ENCODE assay signal across 20 cellular contexts in genomic region chr9:108550111-108550510, GRCh38.
DNase-seq lines count a peak whose midpoint lies in the region; TF ChIP-seq lines count a peak whose summit lies in the region.
"Had no signal": no experiment of that assay in that cellular context is flagged by ENCODE, and none has a peak within 500 bp of the region (broad histone marks: within the 10 kb centered on the region; RNA-seq: fewer than 3 reads in every experiment).

No MANE protein-coding gene starts in this region.

- H3K36me3 ChIP-seq in smooth muscle cell (ENCODE audit: low read depth): no peaks in the 10 kb centered on the region
- H3K36me3 ChIP-seq: brain microvascular endothelial cell, thyroid gland had no signal

- H3K79me2 ChIP-seq in H9 (ENCODE audit: insufficient read depth, low read length) (no peaks in the 10 kb centered on the region), smooth muscle cell (ENCODE audit: low read depth) (no peaks in the 10 kb centered on the region)

- no peak overlapping the region for H2AK5ac ChIP-seq in H9 (ENCODE audit: insufficient read length, low read length)

- TF ChIP-seq CTCF in H9 (conservative IDR thresholded peaks at IDR 0.05): no peak
- no peak for TF ChIP-seq CTCF in MCF 10A (IDR thresholded peaks at IDR 0.05; ENCODE audit: unreplicated experiment)
- TF ChIP-seq CTCF in foreskin fibroblast (IDR thresholded peaks at IDR 0.05; ENCODE audit: low read depth, low read length): no peak
- TF ChIP-seq CTCF in smooth muscle cell (IDR thresholded peaks at IDR 0.05; ENCODE audit: borderline replicate concordance, insufficient read depth, poor library complexity, severe bottlenecking): no peak

- no peaks in the 10 kb centered on the region for H3K23me2 ChIP-seq in H9 (ENCODE audit: insufficient read length, low read depth, low read length, poor library complexity, severe bottlenecking)

- no peak overlapping the region for H3K18ac ChIP-seq in H9 (ENCODE audit: insufficient read length, low read depth, low read length)

- H3K4me2 ChIP-seq in H9 (ENCODE audit: insufficient read depth, insufficient read length, low read length) (no peak overlapping the region), smooth muscle cell (no peak overlapping the region)

- no peak overlapping the region for H4K5ac ChIP-seq in H9 (ENCODE audit: insufficient read length, low read depth, low read length)

- CTCF ChIA-PET in MCF 10A (lab: Yijun Ruan, JAX): interaction anchor here (0.5 to 4.7 kb wide), 14 partner anchors 8 to 1661 kb away, joined by 3 to 29 read pairs (median 4); no protein-coding TSS in a partner anchor

- no peaks in the 10 kb centered on the region for H3K27me3 ChIP-seq in H9 (ENCODE audit: insufficient read depth, low read length)
- H3K27me3 ChIP-seq in smooth muscle cell (ENCODE audit: low read depth): no peaks in the 10 kb centered on the region
- H3K27me3 ChIP-seq: brain microvascular endothelial cell, dorsolateral prefrontal cortex, thyroid gland had no signal

- no peak overlapping the region for H2BK12ac ChIP-seq in H9 (ENCODE audit: insufficient read length, low read depth, low read length)

- H3K27ac Mint-ChIP-seq in H9 (peak overlapping the region in 2 of 3 experiments; percentile 13 to 80; a peak in 3 of 7 replicates), MCF 10A (ENCODE audit: low read depth, unreplicated experiment) (peak overlapping the region; percentile 74)
- H3K27ac Mint-ChIP-seq in T-helper 2 cell treated with Interferon-gamma antibody and Interleukin-4, amounts not matched to agents 5 μg/mL and 100 μg/mL, for 36 hours: no peak overlapping the region
- H3K27ac Mint-ChIP-seq: activated CD8-positive, alpha-beta memory T cell treated with anti-CD3 and anti-CD28 coated beads, Interleukin-2, amount 10 ng/mL, durations not matched to agents 7 days and 5 days; activated naive CD8-positive, alpha-beta T cell treated with anti-CD3 and anti-CD28 coated beads, Interleukin-2, amount 10 ng/mL, durations not matched to agents 7 days and 5 days had no signal

- POLR2A ChIA-PET in MCF 10A (lab: Yijun Ruan, JAX): interaction anchor here (0.6 to 4.6 kb wide), 12 partner anchors 15 to 1122 kb away, joined by 3 to 139 read pairs (median 4); no protein-coding TSS in a partner anchor

- H3K4me1 ChIP-seq in H9 (ENCODE audit: insufficient read depth, low read length): no peaks in the 10 kb centered on the region
- peaks cover 17% of the 10 kb centered on the region for H3K4me1 ChIP-seq in smooth muscle cell (ENCODE audit: low read depth)

- H2BK15ac ChIP-seq in H9 (ENCODE audit: low read depth, low read length): no peak overlapping the region

- no TSS peak for BruUV-seq in MCF 10A (replicated peaks; lab: Mats Ljungman, UMichigan)

- H3K36me3 Mint-ChIP-seq in H9 (ENCODE audit: insufficient read depth in 1 of 3, low read depth in 3 of 3) (no peaks in the 10 kb centered on the region), MCF 10A (ENCODE audit: insufficient read depth, unreplicated experiment) (no peaks in the 10 kb centered on the region)
- no peaks in the 10 kb centered on the region for H3K36me3 Mint-ChIP-seq in T-helper 2 cell treated with Interferon-gamma antibody and Interleukin-4, amounts not matched to agents 5 μg/mL and 100 μg/mL, for 36 hours (ENCODE audit: low read depth)
- H3K36me3 Mint-ChIP-seq: activated CD8-positive, alpha-beta memory T cell treated with anti-CD3 and anti-CD28 coated beads, Interleukin-2, amount 10 ng/mL, durations not matched to agents 7 days and 5 days; activated naive CD8-positive, alpha-beta T cell treated with anti-CD3 and anti-CD28 coated beads, Interleukin-2, amount 10 ng/mL, durations not matched to agents 7 days and 5 days had no signal

- peaks cover 13% of the 10 kb centered on the region for H3F3A ChIP-seq in smooth muscle cell (ENCODE audit: low read depth)

- no peak overlapping the region for H3K14ac ChIP-seq in H9 (ENCODE audit: insufficient read depth, low read length)

- H3K4me3 Mint-ChIP-seq in H9: no peak overlapping the region
- no peak overlapping the region for H3K4me3 Mint-ChIP-seq in MCF 10A (ENCODE audit: unreplicated experiment)
- no peak overlapping the region for H3K4me3 Mint-ChIP-seq in T-helper 2 cell treated with Interferon-gamma antibody and Interleukin-4, amounts not matched to agents 5 μg/mL and 100 μg/mL, for 36 hours
- H3K4me3 Mint-ChIP-seq: activated CD8-positive, alpha-beta memory T cell treated with anti-CD3 and anti-CD28 coated beads, Interleukin-2, amount 10 ng/mL, durations not matched to agents 7 days and 5 days; activated naive CD8-positive, alpha-beta T cell treated with anti-CD3 and anti-CD28 coated beads, Interleukin-2, amount 10 ng/mL, durations not matched to agents 7 days and 5 days had no signal

- intact Hi-C loops in MCF 10A (cut with micrococcal nuclease): loop anchor here (5.0 kb wide), 1 partner anchor 503 kb away; no protein-coding TSS in a partner anchor

- peaks cover 1% of the 10 kb centered on the region for H3K27me3 Mint-ChIP-seq in H9 (ENCODE audit: low read depth)
- H3K27me3 Mint-ChIP-seq in MCF 10A (ENCODE audit: insufficient read depth, unreplicated experiment): no peaks in the 10 kb centered on the region
- H3K27me3 Mint-ChIP-seq in T-helper 2 cell treated with Interferon-gamma antibody and Interleukin-4, amounts not matched to agents 5 μg/mL and 100 μg/mL, for 36 hours (ENCODE audit: low read depth): no peaks in the 10 kb centered on the region
- H3K27me3 Mint-ChIP-seq: activated CD8-positive, alpha-beta memory T cell treated with anti-CD3 and anti-CD28 coated beads, Interleukin-2, amount 10 ng/mL, durations not matched to agents 7 days and 5 days; activated naive CD8-positive, alpha-beta T cell treated with anti-CD3 and anti-CD28 coated beads, Interleukin-2, amount 10 ng/mL, durations not matched to agents 7 days and 5 days had no signal

- H3K9me3 Mint-ChIP-seq in H9 (no peaks in the 10 kb centered on the region), MCF 10A (ENCODE audit: unreplicated experiment) (no peaks in the 10 kb centered on the region)
- no peaks in the 10 kb centered on the region for H3K9me3 Mint-ChIP-seq in T-helper 2 cell treated with Interferon-gamma antibody and Interleukin-4, amounts not matched to agents 5 μg/mL and 100 μg/mL, for 36 hours

- H4K91ac ChIP-seq in H9 (ENCODE audit: insufficient read length, low read depth, low read length): no peak overlapping the region

- H3K56ac ChIP-seq in H9 (ENCODE audit: insufficient read length, low read depth, low read length): no peak overlapping the region

- H2AFZ ChIP-seq in H9 (ENCODE audit: low read length): no peak overlapping the region
- H2AFZ ChIP-seq in smooth muscle cell (ENCODE audit: low read depth): no peak overlapping the region

- H3K27ac ChIP-seq in H9 (ENCODE audit: insufficient read length, low read depth, low read length): no peak overlapping the region
- H3K27ac ChIP-seq in smooth muscle cell (ENCODE audit: low read depth): peak overlapping the region; percentile 86
- H3K27ac ChIP-seq: brain microvascular endothelial cell, dorsolateral prefrontal cortex, thyroid gland had no signal

- no CpG with 5 or more reads among the region's 4 CpGs for WGBS in H9 (ENCODE audit: extremely low coverage, insufficient read length, low lambda C conversion rate)
- 59% methylated on average over 4 of the region's 4 CpGs for WGBS in smooth muscle cell (ENCODE audit: low lambda C conversion rate)

- H3K9me3 ChIP-seq in H9 (ENCODE audit: control insufficient read depth, low read depth, low read length) (no peaks in the 10 kb centered on the region), smooth muscle cell (replicated peaks; ENCODE audit: low read depth) (no peaks in the 10 kb centered on the region)
- H3K9me3 ChIP-seq: thyroid gland had no signal

- no peak overlapping the region for H3T11ph ChIP-seq in H9 (ENCODE audit: low read length)

- no peak overlapping the region for H2BK120ac ChIP-seq in H9 (ENCODE audit: low read depth, low read length, poor library complexity, severe bottlenecking)

- H3K23ac ChIP-seq in H9 (ENCODE audit: insufficient read length, low read depth, low read length): no peak overlapping the region

- H4K8ac ChIP-seq in H9 (replicated peaks; ENCODE audit: insufficient read length, low read depth, low read length): no peak overlapping the region

- no peak overlapping the region for H3K9ac ChIP-seq in H9 (ENCODE audit: extremely low read depth, insufficient read length, low read length)
- H3K9ac ChIP-seq in smooth muscle cell (ENCODE audit: low read depth): peak overlapping the region; percentile 35

- no peak overlapping the region for H2BK20ac ChIP-seq in H9 (ENCODE audit: low read depth, low read length, poor library complexity, severe bottlenecking)

- DNase-seq in H9: no peak
- peak; percentile 71 for DNase-seq in MCF 10A (ENCODE audit: unreplicated experiment)
- peak; percentile 70 to 73 for DNase-seq in foreskin fibroblast
- DNase-seq in smooth muscle cell (lab: John Stamatoyannopoulos, UW; ENCODE audit: unreplicated experiment): no peak
- DNase-seq in T-helper 2 cell treated with Interferon-gamma antibody and Interleukin-4, amounts not matched to agents 5 μg/mL and 100 μg/mL, for 36 hours (ENCODE audit: low spot score): no peak
- no peak for DNase-seq in activated CD4-positive, alpha-beta T cell treated with anti-CD3 and anti-CD28 coated beads for 1 hour
- DNase-seq in activated naive CD4-positive, alpha-beta T cell (lab: John Stamatoyannopoulos, UW): no peak
- DNase-seq: activated CD4-positive, alpha-beta T cell treated with anti-CD3 and anti-CD28 coated beads for 48 hours; activated CD8-positive, alpha-beta memory T cell treated with anti-CD3 and anti-CD28 coated beads, Interleukin-2, amount 10 ng/mL, durations not matched to agents 7 days and 5 days; activated naive CD8-positive, alpha-beta T cell treated with anti-CD3 and anti-CD28 coated beads, Interleukin-2, amount 10 ng/mL, durations not matched to agents 7 days and 5 days; brain microvascular endothelial cell; dorsolateral prefrontal cortex; erythroblast; HCEC 1CT; midbrain; NCI-H2081 treated with DMSO at 0.1 percent for 48 hours; NCI-H524; posterior cingulate gyrus; stimulated activated naive CD4-positive, alpha-beta T cell had no signal

- no peaks in the 10 kb centered on the region for H3K79me1 ChIP-seq in H9 (ENCODE audit: insufficient read depth, low read depth, low read length, poor library complexity, severe bottlenecking)

- H3K4me1 Mint-ChIP-seq in H9: peaks cover 7 to 25% of the 10 kb centered on the region in 2 experiments
- peaks cover 37% of the 10 kb centered on the region for H3K4me1 Mint-ChIP-seq in MCF 10A (ENCODE audit: insufficient read depth, unreplicated experiment)
- no peaks in the 10 kb centered on the region for H3K4me1 Mint-ChIP-seq in T-helper 2 cell treated with Interferon-gamma antibody and Interleukin-4, amounts not matched to agents 5 μg/mL and 100 μg/mL, for 36 hours (ENCODE audit: low read depth)
- H3K4me1 Mint-ChIP-seq: activated CD8-positive, alpha-beta memory T cell treated with anti-CD3 and anti-CD28 coated beads, Interleukin-2, amount 10 ng/mL, durations not matched to agents 7 days and 5 days; activated naive CD8-positive, alpha-beta T cell treated with anti-CD3 and anti-CD28 coated beads, Interleukin-2, amount 10 ng/mL, durations not matched to agents 7 days and 5 days had no signal

- no peak overlapping the region for H2BK5ac ChIP-seq in H9 (ENCODE audit: insufficient read length, low read length)

- H3K4me3 ChIP-seq in foreskin fibroblast (ENCODE audit: low read depth in 1 of 2, low read length in 2 of 2) (no peak overlapping the region), smooth muscle cell (no peak overlapping the region)
- H3K4me3 ChIP-seq: dorsolateral prefrontal cortex, thyroid gland had no signal

- no peaks in the 10 kb centered on the region for H4K20me1 ChIP-seq in H9 (ENCODE audit: control insufficient read depth, insufficient read depth, insufficient read length)
- no peaks in the 10 kb centered on the region for H4K20me1 ChIP-seq in smooth muscle cell (ENCODE audit: low read depth)

- H3K4ac ChIP-seq in H9 (ENCODE audit: low read depth, low read length): no peak overlapping the region

Comparison
In these comparisons a context has a peak if more than half of its experiments do, and no peak if none do; other contexts are left out.
1. DNase-seq: peak in MCF 10A (single experiment) and foreskin fibroblast (2 of 2); none in H9 (single experiment), smooth muscle cell (single experiment), T-helper 2 cell treated with Interferon-gamma antibody and Interleukin-4, amounts not matched to agents 5 μg/mL and 100 μg/mL, for 36 hours (single experiment), activated CD4-positive, alpha-beta T cell treated with anti-CD3 and anti-CD28 coated beads for 1 hour (single experiment) and activated naive CD4-positive, alpha-beta T cell (0 of 4).